Comparison of ENCODE assay signal across 27 cellular contexts in the genomic region with DNA sequence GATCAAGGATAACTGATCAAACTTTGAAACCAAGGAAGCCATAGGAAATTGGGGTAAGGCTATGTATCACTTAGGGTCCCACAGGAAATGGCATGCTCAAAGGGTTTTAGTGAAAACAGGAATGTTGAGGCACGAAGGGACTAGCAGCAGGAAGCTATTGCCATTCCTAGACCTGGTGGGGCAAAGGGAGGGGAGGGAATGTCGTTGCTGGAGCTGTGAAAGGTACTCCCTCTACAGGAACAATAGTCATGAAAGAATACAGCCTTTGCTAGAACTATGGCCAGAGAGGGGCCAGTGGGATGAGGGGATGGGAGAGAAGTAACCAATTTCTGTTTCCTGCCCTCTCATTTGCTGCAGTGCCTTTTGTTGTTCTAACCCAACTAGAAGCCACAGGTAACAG.
"Had no signal": no experiment of that assay in that cellular context is flagged by ENCODE, and none has a peak within 500 bp of the region (broad histone marks: within the 10 kb centered on the region; RNA-seq: fewer than 3 reads in every experiment).

No MANE protein-coding gene starts in this region.

- H3K9me3 ChIP-seq: colonic mucosa, esophagus squamous epithelium, heart right ventricle, ovary, psoas muscle, sigmoid colon, stomach, thyroid gland, upper lobe of right lung, uterus had no signal

- DNase-seq: colonic mucosa; effector CD8-positive, alpha-beta T cell; erythroblast; esophagus squamous epithelium; foreskin melanocyte; glutamatergic neuron; heart right ventricle; hippocampal formation; kidney; naive thymus-derived CD8-positive, alpha-beta T cell; nephron progenitor cell; occipital lobe; ovary; posterior cingulate gyrus; psoas muscle; right cardiac atrium; sigmoid colon; stimulated activated CD4-positive, alpha-beta T cell treated with anti-CD3 and anti-CD28 coated beads, Interleukin-2, amount 100 ng/mL, for 24 hours; stimulated activated CD4-positive, alpha-beta T cell treated with anti-CD3 and anti-CD28 coated beads, Interleukin-4, amount 100 ng/mL, for 24 hours; stimulated activated naive CD4-positive, alpha-beta T cell treated with Interleukin-2 at 50 U/mL for 16 hours; stomach; thyroid gland; upper lobe of right lung; uterus had no signal

- H3K36me3 Mint-ChIP-seq: stimulated activated effector memory CD8-positive, alpha-beta T cell treated with anti-CD3 and anti-CD28 coated beads, Interleukin-12 subunit alpha, Interleukin-12 subunit beta, amount 100 ng/mL, for 72 hours had no signal

- H3K27ac Mint-ChIP-seq: dendritic cell treated with granulocyte-macrophage colony-stimulating factor and Interleukin-4, amounts not matched to agents 40 ng/mL and 50 ng/mL, for 4 days; naive thymus-derived CD8-positive, alpha-beta T cell; nephron progenitor cell; stimulated activated effector memory CD8-positive, alpha-beta T cell treated with anti-CD3 and anti-CD28 coated beads, Interleukin-12 subunit alpha, Interleukin-12 subunit beta, amount 100 ng/mL, for 72 hours had no signal

- H3K27me3 ChIP-seq: colonic mucosa, esophagus squamous epithelium, ovary, sigmoid colon, stomach, thyroid gland, upper lobe of right lung, uterus had no signal

- H3K27ac ChIP-seq: colonic mucosa, esophagus squamous epithelium, heart right ventricle, ovary, psoas muscle, sigmoid colon, stomach, thyroid gland, upper lobe of right lung, uterus had no signal

- H3K9me3 Mint-ChIP-seq: dendritic cell treated with granulocyte-macrophage colony-stimulating factor and Interleukin-4, amounts not matched to agents 40 ng/mL and 50 ng/mL, for 4 days; stimulated activated effector memory CD8-positive, alpha-beta T cell treated with anti-CD3 and anti-CD28 coated beads, Interleukin-12 subunit alpha, Interleukin-12 subunit beta, amount 100 ng/mL, for 72 hours had no signal

- H3K4me3 Mint-ChIP-seq: dendritic cell treated with granulocyte-macrophage colony-stimulating factor and Interleukin-4, amounts not matched to agents 40 ng/mL and 50 ng/mL, for 4 days; naive thymus-derived CD8-positive, alpha-beta T cell; nephron progenitor cell; stimulated activated effector memory CD8-positive, alpha-beta T cell treated with anti-CD3 and anti-CD28 coated beads, Interleukin-12 subunit alpha, Interleukin-12 subunit beta, amount 100 ng/mL, for 72 hours had no signal

- H3K4me1 ChIP-seq: colonic mucosa, esophagus squamous epithelium, psoas muscle, sigmoid colon, thyroid gland, upper lobe of right lung, uterus had no signal

- H3K36me3 ChIP-seq: colonic mucosa, esophagus squamous epithelium, heart right ventricle, ovary, sigmoid colon, stomach, thyroid gland, upper lobe of right lung, uterus had no signal

- H3K27me3 Mint-ChIP-seq: dendritic cell treated with granulocyte-macrophage colony-stimulating factor and Interleukin-4, amounts not matched to agents 40 ng/mL and 50 ng/mL, for 4 days had no signal

- ATAC-seq: heart right ventricle; left lobe of liver; naive thymus-derived CD8-positive, alpha-beta T cell; psoas muscle; right cardiac atrium; stimulated activated effector memory CD8-positive, alpha-beta T cell treated with anti-CD3 and anti-CD28 coated beads, Interleukin-12 subunit alpha, Interleukin-12 subunit beta, amount 100 ng/mL, for 72 hours; upper lobe of right lung had no signal

- H3K4me1 Mint-ChIP-seq: stimulated activated effector memory CD8-positive, alpha-beta T cell treated with anti-CD3 and anti-CD28 coated beads, Interleukin-12 subunit alpha, Interleukin-12 subunit beta, amount 100 ng/mL, for 72 hours had no signal

- H3K4me3 ChIP-seq: colonic mucosa, esophagus squamous epithelium, heart right ventricle, ovary, psoas muscle, sigmoid colon, stomach, thyroid gland, upper lobe of right lung, uterus had no signal
